Comparison of ENCODE assay signal across 4 cellular contexts in the genomic region with DNA sequence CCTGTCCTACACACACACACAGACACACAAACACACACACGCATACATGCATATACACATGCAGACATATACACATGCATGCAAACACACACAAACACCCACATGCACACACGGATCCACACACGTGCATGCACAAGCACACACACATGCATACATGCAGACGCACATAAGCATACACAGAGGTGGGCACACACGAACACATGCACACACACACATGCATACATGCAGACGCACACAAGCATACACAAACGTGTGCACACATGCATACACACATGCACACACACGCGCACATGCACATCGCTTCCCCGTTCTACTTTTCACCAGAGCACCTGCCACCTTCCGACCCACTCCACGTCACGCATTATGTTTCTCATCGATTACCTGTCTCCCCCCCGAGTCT.
TF ChIP-seq lines count a peak whose summit lies in the region.

No MANE protein-coding gene starts in this region.

TF ChIP-seq in HepG2, 621 proteins besides CTCF, POLR2A, EP300 and RAD21:
- 0 out of 2 replicates have a peak, but pooled peaks have one; percentile 27 for TF ChIP-seq CREB1 (IDR thresholded peaks at IDR 0.05)
- TF ChIP-seq CREB1 (CRISPR knock-in tag; IDR thresholded peaks at IDR 0.05) = no peak
- TF ChIP-seq, protein P1, sequence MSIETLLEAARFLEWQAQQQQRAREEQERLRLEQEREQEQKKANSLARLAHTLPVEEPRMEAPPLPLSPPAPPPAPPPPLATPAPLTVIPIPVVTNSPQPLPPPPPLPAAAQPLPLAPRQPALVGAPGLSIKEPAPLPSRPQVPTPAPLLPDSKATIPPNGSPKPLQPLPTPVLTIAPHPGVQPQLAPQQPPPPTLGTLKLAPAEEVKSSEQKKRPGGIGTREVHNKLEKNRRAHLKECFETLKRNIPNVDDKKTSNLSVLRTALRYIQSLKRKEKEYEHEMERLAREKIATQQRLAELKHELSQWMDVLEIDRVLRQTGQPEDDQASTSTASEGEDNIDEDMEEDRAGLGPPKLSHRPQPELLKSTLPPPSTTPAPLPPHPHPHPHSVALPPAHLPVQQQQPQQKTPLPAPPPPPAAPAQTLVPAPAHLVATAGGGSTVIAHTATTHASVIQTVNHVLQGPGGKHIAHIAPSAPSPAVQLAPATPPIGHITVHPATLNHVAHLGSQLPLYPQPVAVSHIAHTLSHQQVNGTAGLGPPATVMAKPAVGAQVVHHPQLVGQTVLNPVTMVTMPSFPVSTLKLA (IDR thresholded peaks at IDR 0.05) = peak; percentile 96
- TF ChIP-seq SALL2 (CRISPR knock-in tag; IDR thresholded peaks at IDR 0.05) = no peak

TF ChIP-seq in H1, 55 proteins besides CTCF, POLR2A, EP300 and RAD21:
- TF ChIP-seq, protein P2, sequence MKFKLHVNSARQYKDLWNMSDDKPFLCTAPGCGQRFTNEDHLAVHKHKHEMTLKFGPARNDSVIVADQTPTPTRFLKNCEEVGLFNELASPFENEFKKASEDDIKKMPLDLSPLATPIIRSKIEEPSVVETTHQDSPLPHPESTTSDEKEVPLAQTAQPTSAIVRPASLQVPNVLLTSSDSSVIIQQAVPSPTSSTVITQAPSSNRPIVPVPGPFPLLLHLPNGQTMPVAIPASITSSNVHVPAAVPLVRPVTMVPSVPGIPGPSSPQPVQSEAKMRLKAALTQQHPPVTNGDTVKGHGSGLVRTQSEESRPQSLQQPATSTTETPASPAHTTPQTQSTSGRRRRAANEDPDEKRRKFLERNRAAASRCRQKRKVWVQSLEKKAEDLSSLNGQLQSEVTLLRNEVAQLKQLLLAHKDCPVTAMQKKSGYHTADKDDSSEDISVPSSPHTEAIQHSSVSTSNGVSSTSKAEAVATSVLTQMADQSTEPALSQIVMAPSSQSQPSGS (IDR thresholded peaks at IDR 0.05; ENCODE audit: low read length) = no peak
- peak; percentile 82 for TF ChIP-seq POLR2AphosphoS5 (IDR thresholded peaks at IDR 0.05; ENCODE audit: low read depth, low read length)
TF ChIP-seq in H1: peak in this region for 1.

TF ChIP-seq in neural cell, 6 proteins besides CTCF, POLR2A, EP300 and RAD21:
- TF ChIP-seq POLR2AphosphoS5 (IDR thresholded peaks at IDR 0.05) (no peak), EZH2 (IDR thresholded peaks at IDR 0.05; ENCODE audit: borderline replicate concordance, insufficient read depth, low read length, poor library complexity, severe bottlenecking) (no peak), TAF1 (IDR thresholded peaks at IDR 0.05; ENCODE audit: low read depth) (no peak), SMC3 (conservative IDR thresholded peaks at IDR 0.05; ENCODE audit: poor library complexity) (no peak), MXI1 (conservative IDR thresholded peaks at IDR 0.05; ENCODE audit: poor library complexity, severe bottlenecking) (no peak)
- TF ChIP-seq, protein P3, sequence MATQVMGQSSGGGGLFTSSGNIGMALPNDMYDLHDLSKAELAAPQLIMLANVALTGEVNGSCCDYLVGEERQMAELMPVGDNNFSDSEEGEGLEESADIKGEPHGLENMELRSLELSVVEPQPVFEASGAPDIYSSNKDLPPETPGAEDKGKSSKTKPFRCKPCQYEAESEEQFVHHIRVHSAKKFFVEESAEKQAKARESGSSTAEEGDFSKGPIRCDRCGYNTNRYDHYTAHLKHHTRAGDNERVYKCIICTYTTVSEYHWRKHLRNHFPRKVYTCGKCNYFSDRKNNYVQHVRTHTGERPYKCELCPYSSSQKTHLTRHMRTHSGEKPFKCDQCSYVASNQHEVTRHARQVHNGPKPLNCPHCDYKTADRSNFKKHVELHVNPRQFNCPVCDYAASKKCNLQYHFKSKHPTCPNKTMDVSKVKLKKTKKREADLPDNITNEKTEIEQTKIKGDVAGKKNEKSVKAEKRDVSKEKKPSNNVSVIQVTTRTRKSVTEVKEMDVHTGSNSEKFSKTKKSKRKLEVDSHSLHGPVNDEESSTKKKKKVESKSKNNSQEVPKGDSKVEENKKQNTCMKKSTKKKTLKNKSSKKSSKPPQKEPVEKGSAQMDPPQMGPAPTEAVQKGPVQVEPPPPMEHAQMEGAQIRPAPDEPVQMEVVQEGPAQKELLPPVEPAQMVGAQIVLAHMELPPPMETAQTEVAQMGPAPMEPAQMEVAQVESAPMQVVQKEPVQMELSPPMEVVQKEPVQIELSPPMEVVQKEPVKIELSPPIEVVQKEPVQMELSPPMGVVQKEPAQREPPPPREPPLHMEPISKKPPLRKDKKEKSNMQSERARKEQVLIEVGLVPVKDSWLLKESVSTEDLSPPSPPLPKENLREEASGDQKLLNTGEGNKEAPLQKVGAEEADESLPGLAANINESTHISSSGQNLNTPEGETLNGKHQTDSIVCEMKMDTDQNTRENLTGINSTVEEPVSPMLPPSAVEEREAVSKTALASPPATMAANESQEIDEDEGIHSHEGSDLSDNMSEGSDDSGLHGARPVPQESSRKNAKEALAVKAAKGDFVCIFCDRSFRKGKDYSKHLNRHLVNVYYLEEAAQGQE (IDR thresholded peaks at IDR 0.05; ENCODE audit: borderline replicate concordance) = no peak
TF ChIP-seq in neural cell: peak in this region for 0.

TF ChIP-seq in HEK293T, 16 proteins besides CTCF, POLR2A, EP300 and RAD21:
- TF ChIP-seq, protein P4, sequence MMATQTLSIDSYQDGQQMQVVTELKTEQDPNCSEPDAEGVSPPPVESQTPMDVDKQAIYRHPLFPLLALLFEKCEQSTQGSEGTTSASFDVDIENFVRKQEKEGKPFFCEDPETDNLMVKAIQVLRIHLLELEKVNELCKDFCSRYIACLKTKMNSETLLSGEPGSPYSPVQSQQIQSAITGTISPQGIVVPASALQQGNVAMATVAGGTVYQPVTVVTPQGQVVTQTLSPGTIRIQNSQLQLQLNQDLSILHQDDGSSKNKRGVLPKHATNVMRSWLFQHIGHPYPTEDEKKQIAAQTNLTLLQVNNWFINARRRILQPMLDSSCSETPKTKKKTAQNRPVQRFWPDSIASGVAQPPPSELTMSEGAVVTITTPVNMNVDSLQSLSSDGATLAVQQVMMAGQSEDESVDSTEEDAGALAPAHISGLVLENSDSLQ (IDR thresholded peaks at IDR 0.05) = no peak
